ENCODE assay signal across 25 cellular contexts in genomic region chr3:88046731-88047130, GRCh38.
"Had no signal": no experiment of that assay in that cellular context is flagged by ENCODE, and none has a peak within 500 bp of the region (broad histone marks: within the 10 kb centered on the region; RNA-seq: fewer than 3 reads in every experiment).

No MANE protein-coding gene starts in this region.

- H3K36me3 ChIP-seq: gastrocnemius medialis, prostate gland, thoracic aorta, WERI-Rb-1 had no signal

- H3K27ac Mint-ChIP-seq: activated CD8-positive, alpha-beta T cell treated with anti-CD3 and anti-CD28 coated beads, Interleukin-2, amount 10 ng/mL, durations not matched to agents 7 days and 5 days; activated T-helper 1 cell treated with anti-CD3 and anti-CD28 coated beads, Interleukin-12 subunit alpha, Interleukin-12 subunit beta, Interleukin-2, Interleukin-4 antibody, amounts not matched to agents 30 ng/mL and 10 ng/mL and 1 ng/mL, durations not matched to agents 14 hours and 24 hours and 36 hours; brain; dendritic cell treated with granulocyte-macrophage colony-stimulating factor and Interleukin-4, amounts not matched to agents 40 ng/mL and 50 ng/mL, for 4 days; mesothelial cell of epicardium; natural killer cell; type B pancreatic cell had no signal

- H3K4me3 Mint-ChIP-seq: activated CD8-positive, alpha-beta T cell treated with anti-CD3 and anti-CD28 coated beads, Interleukin-2, amount 10 ng/mL, durations not matched to agents 7 days and 5 days; activated T-helper 1 cell treated with anti-CD3 and anti-CD28 coated beads, Interleukin-12 subunit alpha, Interleukin-12 subunit beta, Interleukin-2, Interleukin-4 antibody, amounts not matched to agents 30 ng/mL and 10 ng/mL and 1 ng/mL, durations not matched to agents 14 hours and 24 hours and 36 hours; brain; dendritic cell treated with granulocyte-macrophage colony-stimulating factor and Interleukin-4, amounts not matched to agents 40 ng/mL and 50 ng/mL, for 4 days; mesothelial cell of epicardium; natural killer cell; type B pancreatic cell had no signal

- H3K4me1 ChIP-seq: gastrocnemius medialis, prostate gland had no signal

- ATAC-seq: activated CD8-positive, alpha-beta T cell treated with anti-CD3 and anti-CD28 coated beads, Interleukin-2, amount 10 ng/mL, durations not matched to agents 7 days and 5 days; gastrocnemius medialis; left ventricle myocardium superior; natural killer cell had no signal

- H3K36me3 Mint-ChIP-seq: brain, mesothelial cell of epicardium, natural killer cell had no signal

- H3K9me3 ChIP-seq: gastrocnemius medialis, prostate gland, thoracic aorta had no signal

- DNase-seq: activated CD4-positive, alpha-beta T cell treated with anti-CD3 and anti-CD28 coated beads, Interleukin-2, amount 50 U/mL, for 1 hour; activated CD4-positive, CD25-positive, alpha-beta regulatory T cell treated with anti-CD3 and anti-CD28 coated beads, Interleukin-2, amount 50 U/mL, for 72 hours; activated CD8-positive, alpha-beta T cell treated with anti-CD3 and anti-CD28 coated beads, Interleukin-2, amount 10 ng/mL, durations not matched to agents 7 days and 5 days; activated gamma-delta T cell; activated naive CD4-positive, alpha-beta T cell treated with anti-CD3 and anti-CD28 coated beads, Interleukin-2, amount 50 U/mL, for 16 hours; aorta; effector CD4-positive, alpha-beta T cell; gastrocnemius medialis; head of caudate nucleus; hypothalamus; left ventricle myocardium superior; mammary epithelial cell; natural killer cell; stimulated activated CD4-positive, alpha-beta T cell treated with anti-CD3 and anti-CD28 coated beads, Interleukin-4, amount 100 ng/mL, for 24 hours; stimulated activated naive CD4-positive, alpha-beta T cell treated with Interleukin-2 at 50 U/mL for 16 hours; WERI-Rb-1 had no signal

- H3K4me1 Mint-ChIP-seq: brain had no signal

- FAIRE-seq: endometrium, TTC549 had no signal

- H3K27me3 Mint-ChIP-seq: dendritic cell treated with granulocyte-macrophage colony-stimulating factor and Interleukin-4, amounts not matched to agents 40 ng/mL and 50 ng/mL, for 4 days; type B pancreatic cell had no signal

- H3K27ac ChIP-seq: gastrocnemius medialis, prostate gland, thoracic aorta, WERI-Rb-1 had no signal

- H3K4me3 ChIP-seq: gastrocnemius medialis, prostate gland, thoracic aorta had no signal

- H3K27me3 ChIP-seq: gastrocnemius medialis had no signal
